Comparison of ENCODE assay signal across 19 cellular contexts in genomic region chr17:60335289-60335688, GRCh38.
"Had no signal": no experiment of that assay in that cellular context is flagged by ENCODE, and none has a peak within 500 bp of the region (broad histone marks: within the 10 kb centered on the region; RNA-seq: fewer than 3 reads in every experiment).

No MANE protein-coding gene starts in this region.

- H3K4me3 Mint-ChIP-seq: naive B cell; nephron; stimulated activated naive B cell treated with anti-CD40 and anti-IgM and Interleukin-4, amounts not matched to agents 10 μg/mL and 1 μg/mL and 100 μg/mL, for 72 hours had no signal

- H3K27me3 ChIP-seq: heart right ventricle, spleen, suprapubic skin, tibial artery, upper lobe of left lung, vagina had no signal

- H3K4me1 ChIP-seq: psoas muscle, tibial artery had no signal

- DNase-seq: effector CD4-positive, alpha-beta T cell; heart right ventricle; hypothalamus; kidney glomerular epithelial cell; mesendoderm; naive B cell; psoas muscle; spleen; stimulated activated CD4-positive, alpha-beta T cell treated with anti-CD3 and anti-CD28 coated beads, Interleukin-15, amount 100 ng/mL, for 24 hours; stimulated activated CD4-positive, alpha-beta T cell treated with anti-CD3 and anti-CD28 coated beads, Interleukin-1b, Interleukin-23, amount 100 ng/mL, for 48 hours; stimulated activated CD4-positive, alpha-beta T cell treated with anti-CD3 and anti-CD28 coated beads, Interleukin-4, amount 100 ng/mL, for 24 hours; stimulated activated naive B cell treated with anti-CD40 and anti-IgM and Interleukin-4, amounts not matched to agents 10 μg/mL and 1 μg/mL and 100 μg/mL, for 72 hours; tibial artery; upper lobe of left lung had no signal

- H3K4me3 ChIP-seq: coronary artery, heart right ventricle, psoas muscle, spleen, suprapubic skin, tibial artery, upper lobe of left lung, vagina had no signal

- H3K9me3 Mint-ChIP-seq: naive B cell; nephron; stimulated activated naive B cell treated with anti-CD40 and anti-IgM and Interleukin-4, amounts not matched to agents 10 μg/mL and 1 μg/mL and 100 μg/mL, for 72 hours had no signal

- H3K27ac ChIP-seq: coronary artery, heart right ventricle, psoas muscle, spleen, suprapubic skin, tibial artery, upper lobe of left lung, vagina had no signal

- H3K27ac Mint-ChIP-seq: nephron; stimulated activated naive B cell treated with anti-CD40 and anti-IgM and Interleukin-4, amounts not matched to agents 10 μg/mL and 1 μg/mL and 100 μg/mL, for 72 hours had no signal

- H3K27me3 Mint-ChIP-seq: naive B cell; stimulated activated naive B cell treated with anti-CD40 and anti-IgM and Interleukin-4, amounts not matched to agents 10 μg/mL and 1 μg/mL and 100 μg/mL, for 72 hours had no signal

- H3K4me1 Mint-ChIP-seq: nephron had no signal

- ATAC-seq: heart right ventricle, psoas muscle, sciatic nerve had no signal

- H3K9me3 ChIP-seq: heart right ventricle, psoas muscle, spleen, suprapubic skin, tibial artery, upper lobe of left lung, vagina had no signal
